In the genomic region with DNA sequence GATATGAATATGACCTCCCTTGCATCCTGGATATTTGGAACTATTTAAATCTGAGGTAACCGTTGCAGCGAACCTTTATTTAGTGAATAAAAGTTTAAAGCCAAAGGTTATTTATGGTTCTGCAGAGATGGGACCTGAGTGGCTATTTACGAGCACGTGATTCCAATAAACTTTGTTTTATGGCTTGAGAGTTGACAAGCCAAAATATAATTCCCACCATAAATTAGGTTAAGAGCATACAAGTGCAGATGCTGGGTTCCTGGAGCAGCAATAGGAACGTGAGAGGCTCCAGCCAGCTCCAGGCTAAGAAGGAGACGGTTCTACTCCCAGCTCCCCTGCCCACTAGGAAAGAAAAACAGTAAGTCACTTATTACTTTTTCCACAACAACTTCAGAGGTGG, we compare ENCODE assay signal across 1 cellular context.
TF ChIP-seq lines count a peak whose summit lies in the region.

No MANE protein-coding gene starts in this region.

TF ChIP-seq in HEK293, 187 proteins besides CTCF, POLR2A, EP300 and RAD21 (continued from another document):
- peak; percentile 74 for TF ChIP-seq FEZF1 (tag by site-specific recombination; IDR thresholded peaks at IDR 0.05)
- no peak for TF ChIP-seq ZNF707 (tag by site-specific recombination; IDR thresholded peaks at IDR 0.05)
- TF ChIP-seq BCL11A (tag by site-specific recombination; IDR thresholded peaks at IDR 0.05; ENCODE audit: low read depth), result no peak
- no peak for TF ChIP-seq ZNF391 (tag by site-specific recombination; IDR thresholded peaks at IDR 0.05; ENCODE audit: borderline replicate concordance, low read depth)
- no peak for TF ChIP-seq ZNF510 (tag by site-specific recombination; IDR thresholded peaks at IDR 0.05; ENCODE audit: insufficient replicate concordance)
- TF ChIP-seq ZNF155 (tag by site-specific recombination; IDR thresholded peaks at IDR 0.05), result no peak
- TF ChIP-seq SP3 (tag by site-specific recombination; IDR thresholded peaks at IDR 0.05), result no peak
- TF ChIP-seq ZSCAN4 (tag by site-specific recombination; IDR thresholded peaks at IDR 0.05), result no peak
- TF ChIP-seq ZEB2 (tag by site-specific recombination; IDR thresholded peaks at IDR 0.05), result 0 out of 2 replicates have a peak, but pooled peaks have one; percentile 13
- TF ChIP-seq ZNF596 (tag by site-specific recombination; IDR thresholded peaks at IDR 0.05), result peak; percentile 26; the same call in 1 of the 2 replicates
- TF ChIP-seq, protein P1, sequence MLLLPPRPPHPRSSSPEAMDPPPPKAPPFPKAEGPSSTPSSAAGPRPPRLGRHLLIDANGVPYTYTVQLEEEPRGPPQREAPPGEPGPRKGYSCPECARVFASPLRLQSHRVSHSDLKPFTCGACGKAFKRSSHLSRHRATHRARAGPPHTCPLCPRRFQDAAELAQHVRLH (tag by site-specific recombination; IDR thresholded peaks at IDR 0.05), result no peak
- TF ChIP-seq, protein P2, sequence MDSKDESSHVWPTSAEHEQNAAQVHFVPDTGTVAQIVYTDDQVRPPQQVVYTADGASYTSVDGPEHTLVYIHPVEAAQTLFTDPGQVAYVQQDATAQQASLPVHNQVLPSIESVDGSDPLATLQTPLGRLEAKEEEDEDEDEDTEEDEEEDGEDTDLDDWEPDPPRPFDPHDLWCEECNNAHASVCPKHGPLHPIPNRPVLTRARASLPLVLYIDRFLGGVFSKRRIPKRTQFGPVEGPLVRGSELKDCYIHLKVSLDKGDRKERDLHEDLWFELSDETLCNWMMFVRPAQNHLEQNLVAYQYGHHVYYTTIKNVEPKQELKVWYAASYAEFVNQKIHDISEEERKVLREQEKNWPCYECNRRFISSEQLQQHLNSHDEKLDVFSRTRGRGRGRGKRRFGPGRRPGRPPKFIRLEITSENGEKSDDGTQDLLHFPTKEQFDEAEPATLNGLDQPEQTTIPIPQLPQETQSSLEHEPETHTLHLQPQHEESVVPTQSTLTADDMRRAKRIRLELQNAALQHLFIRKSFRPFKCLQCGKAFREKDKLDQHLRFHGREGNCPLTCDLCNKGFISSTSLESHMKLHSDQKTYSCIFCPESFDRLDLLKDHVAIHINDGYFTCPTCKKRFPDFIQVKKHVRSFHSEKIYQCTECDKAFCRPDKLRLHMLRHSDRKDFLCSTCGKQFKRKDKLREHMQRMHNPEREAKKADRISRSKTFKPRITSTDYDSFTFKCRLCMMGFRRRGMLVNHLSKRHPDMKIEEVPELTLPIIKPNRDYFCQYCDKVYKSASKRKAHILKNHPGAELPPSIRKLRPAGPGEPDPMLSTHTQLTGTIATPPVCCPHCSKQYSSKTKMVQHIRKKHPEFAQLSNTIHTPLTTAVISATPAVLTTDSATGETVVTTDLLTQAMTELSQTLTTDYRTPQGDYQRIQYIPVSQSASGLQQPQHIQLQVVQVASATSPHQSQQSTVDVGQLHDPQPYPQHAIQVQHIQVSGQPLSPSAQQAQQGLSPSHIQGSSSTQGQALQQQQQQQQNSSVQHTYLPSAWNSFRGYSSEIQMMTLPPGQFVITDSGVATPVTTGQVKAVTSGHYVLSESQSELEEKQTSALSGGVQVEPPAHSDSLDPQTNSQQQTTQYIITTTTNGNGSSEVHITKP (tag by site-specific recombination; IDR thresholded peaks at IDR 0.05), result no peak
- no peak for TF ChIP-seq ZNF248 (tag by site-specific recombination; IDR thresholded peaks at IDR 0.05)
- TF ChIP-seq ZNF324 (tag by site-specific recombination; IDR thresholded peaks at IDR 0.05), result no peak
- no peak for TF ChIP-seq ZNF2 (tag by site-specific recombination; IDR thresholded peaks at IDR 0.05)
- TF ChIP-seq ZSCAN30 (tag by site-specific recombination; IDR thresholded peaks at IDR 0.05), result peak; percentile 53; the same call in 1 of the 2 replicates
- no peak for TF ChIP-seq ZNF513 (tag by site-specific recombination; IDR thresholded peaks at IDR 0.05)
- TF ChIP-seq REPIN1 (tag by site-specific recombination; IDR thresholded peaks at IDR 0.05; ENCODE audit: low read depth), result no peak
- peak; percentile 67; the same call in 1 of the 2 replicates for TF ChIP-seq IKZF3 (tag by site-specific recombination; IDR thresholded peaks at IDR 0.05)
- no peak for TF ChIP-seq ZNF747 (tag by site-specific recombination; IDR thresholded peaks at IDR 0.05)
TF ChIP-seq in HEK293: peak in this region for 21.
